ENCODE assay signal across 8 cellular contexts in genomic region chr17:16584273-16584995, GRCh38. TPM values are rescaled to one million over a fixed set of nuclear protein-coding genes. Genes with fewer than 3 reads are reported as not detected.
DNase-seq lines count a peak whose midpoint lies in the region; ATAC-seq and TF ChIP-seq lines count a peak whose summit lies in the region.

No MANE protein-coding gene starts in this region.

- H3K27me3 ChIP-seq in breast epithelium (no peaks in the 10 kb centered on the region), gastrocnemius medialis (peaks cover 0 to 8% (median 4%) of the 10 kb centered on the region in 3 donors)

- H3K4me3 ChIP-seq in WI38 (ENCODE audit: low read depth, low read length), result peak overlapping the region; percentile 44
- H3K4me3 ChIP-seq in breast epithelium, result peak overlapping the region; percentile 12 to 63 (median 50)
- H3K4me3 ChIP-seq in iPS-18c (ENCODE audit: insufficient read depth, low read depth, low read length), result peak overlapping the region; percentile 41
- H3K4me3 ChIP-seq in gastrocnemius medialis, result peak overlapping the region; percentile 38 to 51 (median 42)

- TF ChIP-seq CTCF in WI38 (IDR thresholded peaks at IDR 0.05; ENCODE audit: low read depth, low read length), result peak; percentile 82
- peak; percentile 61 to 79 (median 76) for TF ChIP-seq CTCF in breast epithelium (IDR thresholded peaks at IDR 0.05)
- TF ChIP-seq CTCF in gastrocnemius medialis (IDR thresholded peaks at IDR 0.05 in 4 of 5, conservative IDR thresholded peaks at IDR 0.05 in 1 of 5), result peak; percentile 69 to 91 (median 77)

- H3K4me1 ChIP-seq in breast epithelium (no peaks in the 10 kb centered on the region), gastrocnemius medialis (peaks cover 10 to 12% of the 10 kb centered on the region in 2 donors)

- intact Hi-C loops in breast epithelium (cut with DNase I; ENCODE audit: low total_unique reads) (no loop called here), gastrocnemius medialis (cut with DNase I; ENCODE audit: low total_unique reads) (no loop called here)

- H3K36me3 ChIP-seq in breast epithelium (no peaks in the 10 kb centered on the region), gastrocnemius medialis (no peaks in the 10 kb centered on the region)

- TF ChIP-seq POLR2A in breast epithelium (IDR thresholded peaks at IDR 0.05), result no peak
- TF ChIP-seq POLR2A in gastrocnemius medialis (IDR thresholded peaks at IDR 0.05), result no peak
- TF ChIP-seq POLR2A in GM18505 (IDR thresholded peaks at IDR 0.05; ENCODE audit: borderline replicate concordance, extremely low read depth, insufficient read depth, insufficient read length), result no peak

- no peaks in the 10 kb centered on the region for H3K9me3 ChIP-seq in breast epithelium
- H3K9me3 ChIP-seq in iPS-18c (ENCODE audit: control insufficient read depth, insufficient read depth, low read length), result no peaks in the 10 kb centered on the region
- H3K9me3 ChIP-seq in gastrocnemius medialis, result no peaks in the 10 kb centered on the region

- DNase-seq in SKM-1 treated with dmso at 0.1 percent for 144 hours (lab: John Stamatoyannopoulos, UW; ENCODE audit: unreplicated experiment), result peak; percentile 42
- no peak for DNase-seq in SKM-1 (lab: John Stamatoyannopoulos, UW; ENCODE audit: unreplicated experiment)
- DNase-seq in NCI-H2107 (lab: John Stamatoyannopoulos, UW), result peak; percentile 24
- DNase-seq in breast epithelium (ENCODE audit: low spot score in 2 of 2), result peak; percentile 83 to 89
- peak; percentile 77 to 84 for DNase-seq in gastrocnemius medialis

- peak; percentile 82 to 87 for ATAC-seq in gastrocnemius medialis
- no peak for ATAC-seq in GM18505 (IDR thresholded peaks at IDR 0.05; ENCODE audit: unreplicated experiment)

- in situ Hi-C loops in gastrocnemius medialis (cut with MboI; ENCODE audit: low sequenced_read_pairs in 4 of 4), result loop anchor here in 3 of 4 donors (10.0 to 25.0 kb wide), 2 partner anchors 50 to 403 kb away; no protein-coding TSS in a partner anchor

- peak overlapping the region in 1 of 2 donors; percentile 16 for H3K27ac ChIP-seq in breast epithelium
- peak overlapping the region; percentile 7 to 51 (median 16) for H3K27ac ChIP-seq in gastrocnemius medialis

RNA-seq across cellular contexts. Expression of gene ZNF287, which starts 15.4 kb away (rescaled TPM):
- total RNA-seq in breast epithelium (10 to 100 TPM in 1 of 3 donors, 1 to 10 TPM in 2; 6.2 to 12.1 (median 7.2) TPM), gastrocnemius medialis (1 to 10 TPM; 1.5 to 7.2 (median 4.9) TPM)
